In genomic region chr22:24059121-24059520, GRCh38 we compare ENCODE assay signal across 16 cellular contexts. TPM values are rescaled to one million over a fixed set of nuclear protein-coding genes. Genes with fewer than 3 reads are reported as not detected.
DNase-seq lines count a peak whose midpoint lies in the region; ATAC-seq and TF ChIP-seq lines count a peak whose summit lies in the region.
"Had no signal": no experiment of that assay in that cellular context is flagged by ENCODE, and none has a peak within 500 bp of the region (broad histone marks: within the 10 kb centered on the region; RNA-seq: fewer than 3 reads in every experiment).

No MANE protein-coding gene starts in this region.

- H3K27ac ChIP-seq in right cardiac atrium (ENCODE audit: low read length) (peak overlapping the region; percentile 6), heart left ventricle (peak overlapping the region in 1 of 12 donors; percentile 60), coronary artery (peak overlapping the region in 1 of 2 donors; percentile 87)
- no peak overlapping the region for H3K27ac ChIP-seq in effector memory CD4-positive, alpha-beta T cell (ENCODE audit: insufficient read depth, low read length, poor library complexity, severe bottlenecking)
- H3K27ac ChIP-seq: A549, parathyroid adenoma had no signal

- DNase-seq in right cardiac atrium, result no peak
- DNase-seq in heart left ventricle, result no peak
- peak; percentile 71 for DNase-seq in coronary artery (ENCODE audit: low spot score)
- DNase-seq in myocyte (ENCODE audit: low read depth), result peak; percentile 49
- DNase-seq in effector memory CD4-positive, alpha-beta T cell, result no peak
- no peak for DNase-seq in NAMALWA (ENCODE audit: low spot score)
- DNase-seq in H7, result no peak
- DNase-seq: activated naive CD4-positive, alpha-beta T cell treated with anti-CD3 and anti-CD28 coated beads, Interleukin-2, amount 10 ng/mL, durations not matched to agents 7 days and 5 days; NCI-H2171; substantia nigra; T-helper 2 cell had no signal

- TF ChIP-seq POLR2A in heart left ventricle (IDR thresholded peaks at IDR 0.05), result no peak

- H3K27me3 ChIP-seq in right cardiac atrium (ENCODE audit: control insufficient read depth, insufficient read depth) (no peaks in the 10 kb centered on the region), heart left ventricle (no peaks in the 10 kb centered on the region), H7 (ENCODE audit: control insufficient read depth, insufficient read depth, low read length) (no peaks in the 10 kb centered on the region)
- H3K27me3 ChIP-seq in effector memory CD4-positive, alpha-beta T cell (replicated peaks; ENCODE audit: control insufficient read depth, insufficient read depth, low read length, poor library complexity, severe bottlenecking), result no peaks in the 10 kb centered on the region

- TF ChIP-seq CTCF in heart left ventricle (IDR thresholded peaks at IDR 0.05) (no peak), coronary artery (IDR thresholded peaks at IDR 0.05) (no peak)

- H3K4me1 ChIP-seq in right cardiac atrium (ENCODE audit: control insufficient read depth, insufficient read depth, low read length), result peaks cover 11% of the 10 kb centered on the region
- peaks cover 0 to 29% (median 17%) of the 10 kb centered on the region in 12 donors for H3K4me1 ChIP-seq in heart left ventricle
- H3K4me1 ChIP-seq in effector memory CD4-positive, alpha-beta T cell (ENCODE audit: control insufficient read depth, insufficient read depth, low read length, poor library complexity, severe bottlenecking), result no peaks in the 10 kb centered on the region
- H3K4me1 ChIP-seq: parathyroid adenoma had no signal

- H3K9me3 ChIP-seq in right cardiac atrium (ENCODE audit: control insufficient read depth, low read length) (no peaks in the 10 kb centered on the region), heart left ventricle (no peaks in the 10 kb centered on the region)
- no peaks in the 10 kb centered on the region for H3K9me3 ChIP-seq in effector memory CD4-positive, alpha-beta T cell (ENCODE audit: control insufficient read depth, low read length)
- H3K9me3 ChIP-seq: A549 had no signal

- no peak for ATAC-seq in right cardiac atrium
- no peak for ATAC-seq in heart left ventricle
- ATAC-seq in HG02763 (IDR thresholded peaks at IDR 0.05; ENCODE audit: unreplicated experiment), result no peak
- ATAC-seq: A549 had no signal

- H3K4me3 ChIP-seq in right cardiac atrium (ENCODE audit: low read length) (no peak overlapping the region), heart left ventricle (no peak overlapping the region), coronary artery (no peak overlapping the region), H7 (ENCODE audit: insufficient read depth, low read depth, low read length) (no peak overlapping the region)
- H3K4me3 ChIP-seq in effector memory CD4-positive, alpha-beta T cell (ENCODE audit: insufficient read depth, low read depth, low read length, poor library complexity, severe bottlenecking), result no peak overlapping the region
- H3K4me3 ChIP-seq: A549 had no signal

- H3K36me3 ChIP-seq in heart left ventricle (peaks cover 0 to 95% (median 90%) of the 10 kb centered on the region in 9 donors), H7 (replicated peaks; ENCODE audit: control insufficient read depth, insufficient read depth, low read length) (peaks cover 51% of the 10 kb centered on the region)
- H3K36me3 ChIP-seq in effector memory CD4-positive, alpha-beta T cell (ENCODE audit: control insufficient read depth, insufficient read depth, low read length), result peaks cover 95% of the 10 kb centered on the region

- 49% methylated on average over 2 of the region's 2 CpGs for WGBS in right cardiac atrium
- 57 to 69% (median 64%) methylated on average over 2 of the region's 2 CpGs for WGBS in heart left ventricle, 4 donors

- intact Hi-C loops in right cardiac atrium (cut with DNase I), result no loop called here
- intact Hi-C loops in heart left ventricle (cut with DNase I), result loop anchor here in 1 of 10 donors (5.0 kb wide), 1 partner anchor 42 kb away; no protein-coding TSS in a partner anchor

RNA-seq across cellular contexts. Expression of gene CABIN1, which starts 48.0 kb away (rescaled TPM):
- 10 to 100 TPM; 34.7 to 48.6 (median 46.0) TPM for total RNA-seq in right cardiac atrium
- 31.8 TPM for polyA plus RNA-seq in right cardiac atrium
- total RNA-seq in heart left ventricle, result 10 to 100 TPM; 22.3 to 47.7 (median 33.9) TPM
- 10 to 100 TPM; 22.1 to 27.4 TPM for polyA plus RNA-seq in heart left ventricle
- total RNA-seq in myocyte, result 25.7 and 28.0 TPM in 2 replicates
- polyA plus RNA-seq in myocyte (2012), result 28.9 TPM
- total RNA-seq in H7 (2014; rRNA removed; shearing (Covaris generic)), result 55.3 and 55.9 TPM in 2 replicates

RNA-seq across cellular contexts. Expression of gene GSTT4, which starts 53.9 kb away (rescaled TPM):
- total RNA-seq in right cardiac atrium, result not detected
- not detected for polyA plus RNA-seq in right cardiac atrium
- total RNA-seq in heart left ventricle, result not detected
- not detected for polyA plus RNA-seq in heart left ventricle
- not detected in 2 replicates for total RNA-seq in myocyte
- not detected for polyA plus RNA-seq in myocyte (2012)
- total RNA-seq in H7 (2014; rRNA removed; shearing (Covaris generic)), result not detected in 2 replicates
- total RNA-seq: Daoy, mesenteric fat pad had no signal
- polyA plus RNA-seq: A549 had no signal

Comparison
In these comparisons a context has a peak if more than half of its experiments do, and no peak if none do; other contexts are left out.
1. DNase-seq: peak in coronary artery (single experiment) and myocyte (single experiment); none in right cardiac atrium (0 of 3), heart left ventricle (0 of 5), effector memory CD4-positive, alpha-beta T cell (0 of 3), NAMALWA (single experiment) and H7 (single experiment).